ENCODE assay signal across 9 cellular contexts in the genomic region with DNA sequence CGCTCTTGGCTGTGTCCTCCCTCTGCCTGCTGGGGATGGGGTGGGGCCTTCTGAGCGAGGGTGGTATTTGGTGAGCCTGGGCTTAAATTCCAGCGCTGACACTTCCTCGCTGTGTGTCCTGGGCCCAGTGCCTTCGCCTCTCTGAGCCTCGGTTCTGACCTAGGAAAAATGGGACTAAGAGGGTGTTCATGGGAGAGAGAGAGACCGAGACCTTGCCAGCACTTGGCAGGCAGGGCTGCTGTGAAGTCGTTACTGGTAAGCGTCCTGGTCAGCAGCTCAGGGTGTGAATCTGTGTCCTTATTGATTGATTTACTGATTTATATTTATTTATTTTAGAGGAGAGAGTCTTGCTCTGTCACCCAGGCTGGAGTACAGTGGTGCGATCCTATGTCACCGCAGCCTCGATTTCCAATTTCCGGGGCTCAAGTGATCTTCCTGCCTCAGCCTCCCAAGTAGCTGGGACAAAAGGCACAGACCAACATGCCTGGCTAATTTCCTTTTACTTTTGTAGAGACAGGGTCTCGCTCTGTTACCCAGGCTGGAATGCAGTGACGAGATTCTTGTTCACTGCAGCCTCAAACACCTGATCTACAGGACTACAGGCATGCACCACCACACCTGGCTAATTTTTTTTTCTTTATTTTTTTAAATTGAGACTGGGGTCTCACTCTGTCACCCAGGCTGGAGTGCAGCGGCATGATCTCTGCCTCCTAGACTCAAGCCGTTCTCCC. TPM values are rescaled to one million over a fixed set of nuclear protein-coding genes. Genes with fewer than 3 reads are reported as not detected.
DNase-seq lines count a peak whose midpoint lies in the region; ATAC-seq and TF ChIP-seq lines count a peak whose summit lies in the region.
"Had no signal": no experiment of that assay in that cellular context is flagged by ENCODE, and none has a peak within 500 bp of the region (broad histone marks: within the 10 kb centered on the region; RNA-seq: fewer than 3 reads in every experiment).

No MANE protein-coding gene starts in this region.

- H3K27ac Mint-ChIP-seq in CD4-positive, alpha-beta T cell = peak overlapping the region; percentile 91
- H3K27ac Mint-ChIP-seq in osteocyte (ENCODE audit: unreplicated experiment) = peak overlapping the region; percentile 83

- H3K4me3 Mint-ChIP-seq in CD4-positive, alpha-beta T cell = peak overlapping the region; percentile 90
- peak overlapping the region; percentile 79 for H3K4me3 Mint-ChIP-seq in osteocyte (ENCODE audit: unreplicated experiment)

- H3K4me1 ChIP-seq in SJSA1 (replicated peaks) (peaks cover 29% of the 10 kb centered on the region), esophagus (ENCODE audit: control insufficient read depth in 2 of 2, insufficient read depth in 2 of 2, low read length in 1 of 2) (peaks cover 7 to 25% of the 10 kb centered on the region in 2 donors)

- H3K4me3 ChIP-seq in SJSA1 (peak overlapping the region; percentile 71; the same call in 1 of the 2 replicates), esophagus (ENCODE audit: low read depth in 1 of 2, low read length in 2 of 2) (no peak overlapping the region)

- peaks cover 7% of the 10 kb centered on the region for H3K36me3 Mint-ChIP-seq in CD4-positive, alpha-beta T cell (ENCODE audit: low read depth)
- H3K36me3 Mint-ChIP-seq in osteocyte (ENCODE audit: unreplicated experiment) = no peaks in the 10 kb centered on the region

- H3K27ac ChIP-seq in CD4-positive, alpha-beta T cell (ENCODE audit: low read depth, low read length) = peak overlapping the region; percentile 82
- H3K27ac ChIP-seq in SJSA1 (peak overlapping the region; percentile 59), esophagus (ENCODE audit: low read depth in 2 of 2, low read length in 1 of 2) (peak overlapping the region; percentile 61 to 75)

- CTCF ChIA-PET in CD4-positive, alpha-beta T cell (lab: Charles Lee) = interaction anchor here (0.8 to 1.5 kb wide), 3 partner anchors 10 to 74 kb away, joined by 3 read pairs; no protein-coding TSS in a partner anchor

- WGBS in esophagus, 2 donors = 73 to 75% methylated on average over 17 of the region's 17 CpGs

- H3K27me3 ChIP-seq in CD4-positive, alpha-beta T cell (ENCODE audit: control insufficient read depth, insufficient read depth, low read length) = no peaks in the 10 kb centered on the region
- H3K27me3 ChIP-seq in SJSA1 (replicated peaks) (no peaks in the 10 kb centered on the region), esophagus (ENCODE audit: control insufficient read depth in 1 of 2, insufficient read depth in 2 of 2, low read length in 2 of 2) (no peaks in the 10 kb centered on the region)

- H3K27me3 Mint-ChIP-seq in CD4-positive, alpha-beta T cell = no peaks in the 10 kb centered on the region
- peaks cover 7% of the 10 kb centered on the region for H3K27me3 Mint-ChIP-seq in osteocyte (ENCODE audit: unreplicated experiment)

- DNase-seq in CD4-positive, alpha-beta T cell = no peak
- DNase-seq in SJSA1 (ENCODE audit: low read depth in 1 of 2, low spot score in 2 of 2) (no peak), osteocyte (ENCODE audit: extremely low spot score, unreplicated experiment) (no peak), anterior cingulate cortex (lab: John Stamatoyannopoulos, UW) (no peak), NCI-H2107 (lab: John Stamatoyannopoulos, UW) (no peak)
- DNase-seq in activated CD4-positive, CD25-positive, alpha-beta regulatory T cell (lab: John Stamatoyannopoulos, UW) = no peak
- DNase-seq: GDM1 had no signal

- ATAC-seq in CD4-positive, alpha-beta T cell (ENCODE audit: poor library complexity) = no peak
- no peak for ATAC-seq in HG02642 (IDR thresholded peaks at IDR 0.05; ENCODE audit: poor library complexity, unreplicated experiment)

- H3K9me3 Mint-ChIP-seq in CD4-positive, alpha-beta T cell = no peaks in the 10 kb centered on the region
- H3K9me3 Mint-ChIP-seq in osteocyte (ENCODE audit: unreplicated experiment) = no peaks in the 10 kb centered on the region

- H3K4me1 Mint-ChIP-seq in CD4-positive, alpha-beta T cell (ENCODE audit: low read depth) = peaks cover 63% of the 10 kb centered on the region
- H3K4me1 Mint-ChIP-seq in osteocyte (ENCODE audit: unreplicated experiment) = peaks cover 50% of the 10 kb centered on the region

- no peak for TF ChIP-seq CTCF in CD4-positive, alpha-beta T cell (IDR thresholded peaks at IDR 0.05)
- no peak for TF ChIP-seq CTCF in osteocyte (IDR thresholded peaks at IDR 0.05)

- peaks cover 18% of the 10 kb centered on the region for H3K36me3 ChIP-seq in SJSA1
- no peaks in the 10 kb centered on the region for H3K36me3 ChIP-seq in esophagus (ENCODE audit: control insufficient read depth in 2 of 2, insufficient read depth in 2 of 2, low read length in 1 of 2)

- intact Hi-C loops in CD4-positive, alpha-beta T cell (cut with DNase I, micrococcal nuclease) = no loop called here

- no peaks in the 10 kb centered on the region for H3K9me3 ChIP-seq in CD4-positive, alpha-beta T cell (ENCODE audit: control insufficient read depth, low read length)
- H3K9me3 ChIP-seq in SJSA1 (replicated peaks) = no peaks in the 10 kb centered on the region
- H3K9me3 ChIP-seq in esophagus (ENCODE audit: control insufficient read depth in 2 of 2, insufficient read depth in 1 of 2, low read depth in 1 of 2, low read length in 1 of 2) = no peaks in the 10 kb centered on the region

- POLR2A ChIA-PET in CD4-positive, alpha-beta T cell (lab: Charles Lee) = interaction anchor here (0.6 to 1.4 kb wide), 2 partner anchors 36 to 1936 kb away, joined by 3 read pairs; no protein-coding TSS in a partner anchor

RNA-seq across cellular contexts. Expression of gene PKN1, which starts 2.4 kb away (rescaled TPM):
- 100 to 1,000 TPM; 171 TPM for total RNA-seq in CD4-positive, alpha-beta T cell
- 75.2 and 79.7 TPM in 2 replicates for total RNA-seq in SJSA1 (2014; rRNA removed; shearing (Covaris generic))
- 10 to 100 TPM; 10.7 to 12.6 TPM for polyA plus RNA-seq in esophagus
- total RNA-seq in osteocyte = 151 and 162 TPM in 2 replicates

RNA-seq across cellular contexts. Expression of gene DDX39A, which starts 16.3 kb away (rescaled TPM):
- 100 to 1,000 TPM; 296 to 299 TPM for total RNA-seq in CD4-positive, alpha-beta T cell
- 222 and 278 TPM in 2 replicates for total RNA-seq in SJSA1 (2014; rRNA removed; shearing (Covaris generic))
- polyA plus RNA-seq in esophagus = 100 to 1,000 TPM in 1 of 2 donors, 10 to 100 TPM in 1; 92.6 to 111 TPM
- 66.0 and 71.0 TPM in 2 replicates for total RNA-seq in osteocyte

RNA-seq across cellular contexts. Expression of gene PTGER1, which starts 39.7 kb away (rescaled TPM):
- not detected for total RNA-seq in CD4-positive, alpha-beta T cell
- total RNA-seq in SJSA1 (2014; rRNA removed; shearing (Covaris generic)) = not detected in 2 replicates
- polyA plus RNA-seq in esophagus = under 1 TPM; 0.32 to 0.47 TPM
- total RNA-seq in osteocyte = 1.0 and 1.6 TPM in 2 replicates

RNA-seq across cellular contexts. Expression of gene ADGRE5, which starts 54.2 kb away (rescaled TPM):
- 100 to 1,000 TPM; 745 to 751 TPM for total RNA-seq in CD4-positive, alpha-beta T cell
- total RNA-seq in SJSA1 (2014; rRNA removed; shearing (Covaris generic)) = 25.6 and 46.7 TPM in 2 replicates
- 1 to 10 TPM; 4.5 to 6.1 TPM for polyA plus RNA-seq in esophagus
- total RNA-seq in osteocyte = 2.0 and 2.1 TPM in 2 replicates
